Comparison of ENCODE assay signal across 15 cellular contexts in genomic region chr16:30888856-30889499, GRCh38. TPM values are rescaled to one million over a fixed set of nuclear protein-coding genes. Genes with fewer than 3 reads are reported as not detected.
A peak's percentile ranks its signal among the peaks of the same experiment; 100 is the strongest.
DNase-seq lines count a peak whose midpoint lies in the region; ATAC-seq and TF ChIP-seq lines count a peak whose summit lies in the region.
"Had no signal": no experiment of that assay in that cellular context is flagged by ENCODE, and none has a peak within 500 bp of the region (broad histone marks: within the 10 kb centered on the region; RNA-seq: fewer than 3 reads in every experiment).

No MANE protein-coding gene starts in this region.

- TF ChIP-seq POLR2A in lower leg skin (IDR thresholded peaks at IDR 0.05) = no peak

- peaks cover 10% of the 10 kb centered on the region for H3F3A ChIP-seq in neural progenitor cell (ENCODE audit: low read depth)

- no peak overlapping the region for H3K9ac ChIP-seq in neural progenitor cell
- H3K9ac ChIP-seq: GM23248 had no signal

- no peaks in the 10 kb centered on the region for H3K9me3 ChIP-seq in HEK293 (ENCODE audit: control insufficient read depth, insufficient read depth, low read depth, low read length)
- no peaks in the 10 kb centered on the region for H3K9me3 ChIP-seq in neural progenitor cell (ENCODE audit: low read depth)

- no peak overlapping the region for H3K4me3 ChIP-seq in HEK293 (ENCODE audit: low read depth, low read length)
- H3K4me3 ChIP-seq in neural progenitor cell = no peak overlapping the region
- H3K4me3 ChIP-seq in lower leg skin (ENCODE audit: low read depth, poor library complexity, severe bottlenecking) = no peak overlapping the region
- H3K4me3 ChIP-seq: GM23248 had no signal

- H3K79me2 ChIP-seq in neural progenitor cell (ENCODE audit: low read depth) = peaks cover 8% of the 10 kb centered on the region

- TF ChIP-seq CTCF in HEK293 (tag by site-specific recombination; IDR thresholded peaks at IDR 0.05) (no peak), neural progenitor cell (IDR thresholded peaks at IDR 0.05) (no peak), lower leg skin (IDR thresholded peaks at IDR 0.05) (no peak)

- no peaks in the 10 kb centered on the region; the same call in 1 of the 2 replicates for H3K4me1 ChIP-seq in HEK293 (ENCODE audit: control insufficient read depth, insufficient read depth, low read length)
- H3K4me1 ChIP-seq in neural progenitor cell = peaks cover 7% of the 10 kb centered on the region

- H3K36me3 ChIP-seq in HEK293 (ENCODE audit: control insufficient read depth in 2 of 2, insufficient read depth in 1 of 2, low read length in 2 of 2) (peaks cover 10 to 69% of the 10 kb centered on the region in 2 experiments; a peak in 2 of 3 replicates), neural progenitor cell (no peaks in the 10 kb centered on the region)

- 79 to 81% methylated on average over 8 of the region's 8 CpGs for WGBS in lower leg skin, 2 donors

- CTCF ChIA-PET in activated CD8-positive, alpha-beta memory T cell treated with anti-CD3 and anti-CD28 coated beads, Interleukin-2, amount 10 ng/mL, durations not matched to agents 7 days and 5 days (lab: Charles Lee) = interaction anchor here (1.4 to 1.5 kb wide), 2 partner anchors 44 to 195 kb away, joined by 3 to 6 read pairs; no protein-coding TSS in a partner anchor
- CTCF ChIA-PET in HEK293 (lab: Yijun Ruan, JAX) = interaction anchor here (0.5 to 1.9 kb wide), 5 partner anchors 11 to 103 kb away, joined by 3 to 8 read pairs (median 3); no protein-coding TSS in a partner anchor

- no peak for ATAC-seq in activated CD8-positive, alpha-beta memory T cell treated with anti-CD3 and anti-CD28 coated beads, Interleukin-2, amount 10 ng/mL, durations not matched to agents 7 days and 5 days

- no peaks in the 10 kb centered on the region for H3K9me3 Mint-ChIP-seq in activated CD8-positive, alpha-beta memory T cell treated with anti-CD3 and anti-CD28 coated beads, Interleukin-2, amount 10 ng/mL, durations not matched to agents 7 days and 5 days (ENCODE audit: low read depth)
- no peaks in the 10 kb centered on the region for H3K9me3 Mint-ChIP-seq in neural progenitor cell

- H2AFZ ChIP-seq in neural progenitor cell (replicated peaks) = no peak overlapping the region
- H2AFZ ChIP-seq: GM23248 had no signal

- intact Hi-C loops in lower leg skin (cut with DNase I; ENCODE audit: low total_unique reads) = no loop called here

- peaks cover 21% of the 10 kb centered on the region for H3K36me3 Mint-ChIP-seq in activated CD8-positive, alpha-beta memory T cell treated with anti-CD3 and anti-CD28 coated beads, Interleukin-2, amount 10 ng/mL, durations not matched to agents 7 days and 5 days
- peaks cover 19% of the 10 kb centered on the region for H3K36me3 Mint-ChIP-seq in neural progenitor cell

- H3K27ac Mint-ChIP-seq in activated CD8-positive, alpha-beta memory T cell treated with anti-CD3 and anti-CD28 coated beads, Interleukin-2, amount 10 ng/mL, durations not matched to agents 7 days and 5 days = peak overlapping the region; percentile 3
- H3K27ac Mint-ChIP-seq in neural progenitor cell = peak overlapping the region; percentile 17

- POLR2A ChIA-PET in HEK293 (lab: Yijun Ruan, JAX) = no interaction called here

- no peaks in the 10 kb centered on the region for H3K27me3 Mint-ChIP-seq in activated CD8-positive, alpha-beta memory T cell treated with anti-CD3 and anti-CD28 coated beads, Interleukin-2, amount 10 ng/mL, durations not matched to agents 7 days and 5 days
- H3K27me3 Mint-ChIP-seq in neural progenitor cell (ENCODE audit: insufficient read depth, low read depth) = peaks cover 3% of the 10 kb centered on the region

- no peak overlapping the region for H3K27ac ChIP-seq in HEK293 (ENCODE audit: extremely low read depth, low read depth, low read length)
- no peak overlapping the region for H3K27ac ChIP-seq in neural progenitor cell
- H3K27ac ChIP-seq: GM23248 had no signal

- no peaks in the 10 kb centered on the region for H3K27me3 ChIP-seq in neural progenitor cell

- no peak overlapping the region for H3K4me2 ChIP-seq in neural progenitor cell

- H3K4me3 Mint-ChIP-seq in activated CD8-positive, alpha-beta memory T cell treated with anti-CD3 and anti-CD28 coated beads, Interleukin-2, amount 10 ng/mL, durations not matched to agents 7 days and 5 days = no peak overlapping the region
- peak overlapping the region; percentile 41 for H3K4me3 Mint-ChIP-seq in neural progenitor cell

- H4K20me1 ChIP-seq in neural progenitor cell (ENCODE audit: low read depth) = peaks cover 2% of the 10 kb centered on the region

- DNase-seq in activated CD8-positive, alpha-beta memory T cell treated with anti-CD3 and anti-CD28 coated beads, Interleukin-2, amount 10 ng/mL, durations not matched to agents 7 days and 5 days = no peak
- DNase-seq in activated CD8-positive, alpha-beta memory T cell treated with anti-CD3 and anti-CD28 coated beads, Interleukin-2, amount 50 U/mL, for 48 hours = no peak
- DNase-seq in dermis microvascular lymphatic vessel endothelial cell (ENCODE audit: low read depth in 2 of 2) = peak; percentile 75 to 96
- DNase-seq in neural progenitor cell (ENCODE audit: low spot score) = no peak
- DNase-seq in COLO829 (ENCODE audit: low spot score) = no peak
- DNase-seq in lower leg skin (ENCODE audit: low spot score in 2 of 2) = no peak
- DNase-seq in kidney glomerular epithelial cell (lab: John Stamatoyannopoulos, UW) = no peak
- DNase-seq: AML-193; GM23248; NCI-H1048; NCI-H2107; NCI-H345; NCI-H69; NK-92 treated with Interleukin-12 subunit alpha and Interleukin-12 subunit beta, amount 100 ng/mL, for 24 hours had no signal

- H3K4me1 Mint-ChIP-seq in activated CD8-positive, alpha-beta memory T cell treated with anti-CD3 and anti-CD28 coated beads, Interleukin-2, amount 10 ng/mL, durations not matched to agents 7 days and 5 days = peaks cover 25% of the 10 kb centered on the region
- H3K4me1 Mint-ChIP-seq in neural progenitor cell = peaks cover 9% of the 10 kb centered on the region

TF ChIP-seq in HEK293, 187 proteins besides CTCF, POLR2A, EP300 and RAD21:
- TF ChIP-seq KLF17 (tag by site-specific recombination; IDR thresholded peaks at IDR 0.05) (peak; percentile 55; the same call in 1 of the 2 replicates), ZNF600 (tag by site-specific recombination; IDR thresholded peaks at IDR 0.05) (0 out of 2 replicates have a peak, but pooled peaks have one; percentile 22), ZNF664 (tag by site-specific recombination; IDR thresholded peaks at IDR 0.05) (peak; percentile 78), REPIN1 (tag by site-specific recombination; IDR thresholded peaks at IDR 0.05; ENCODE audit: low read depth) (no peak)

RNA-seq across cellular contexts. Expression of gene BCL7C, which starts 4.9 kb away (rescaled TPM):
- total RNA-seq in activated CD8-positive, alpha-beta memory T cell treated with anti-CD3 and anti-CD28 coated beads, Interleukin-2, amount 10 ng/mL, durations not matched to agents 7 days and 5 days = 10 to 100 TPM; 25.6 to 26.8 TPM
- total RNA-seq in dermis microvascular lymphatic vessel endothelial cell (49.9 and 60.8 TPM in 2 replicates), neural progenitor cell (ENCODE audit: low replicate concordance) (18.3 and 32.1 TPM in 2 replicates), lower leg skin (10 to 100 TPM; 43.1 to 79.1 (median 63.0) TPM)

RNA-seq across cellular contexts. Expression of gene CTF1, which starts 7.4 kb away (rescaled TPM):
- total RNA-seq in activated CD8-positive, alpha-beta memory T cell treated with anti-CD3 and anti-CD28 coated beads, Interleukin-2, amount 10 ng/mL, durations not matched to agents 7 days and 5 days = under 1 TPM; 0.35 to 0.47 TPM
- total RNA-seq in dermis microvascular lymphatic vessel endothelial cell (0.13 TPM in 2 replicates), neural progenitor cell (ENCODE audit: low replicate concordance) (0.39 and 1.5 TPM in 2 replicates), lower leg skin (1 to 10 TPM in 2 of 4 donors, under 1 TPM in 1, not detected in 1; 0.80 to 3.0 (median 2.5) TPM)

RNA-seq across cellular contexts. Expression of gene FBXL19, which starts 34.4 kb away (rescaled TPM):
- total RNA-seq in activated CD8-positive, alpha-beta memory T cell treated with anti-CD3 and anti-CD28 coated beads, Interleukin-2, amount 10 ng/mL, durations not matched to agents 7 days and 5 days = 10 to 100 TPM; 26.1 to 29.2 TPM
- total RNA-seq in dermis microvascular lymphatic vessel endothelial cell = 16.6 and 18.2 TPM in 2 replicates
- total RNA-seq in neural progenitor cell (ENCODE audit: low replicate concordance) = 9.2 and 76.7 TPM in 2 replicates
- total RNA-seq in lower leg skin = 10 to 100 TPM; 17.7 to 25.1 (median 22.1) TPM

RNA-seq across cellular contexts. Expression of gene ORAI3, which starts 59.9 kb away (rescaled TPM):
- 10 to 100 TPM; 19.5 to 20.5 TPM for total RNA-seq in activated CD8-positive, alpha-beta memory T cell treated with anti-CD3 and anti-CD28 coated beads, Interleukin-2, amount 10 ng/mL, durations not matched to agents 7 days and 5 days
- total RNA-seq in dermis microvascular lymphatic vessel endothelial cell (23.7 and 33.6 TPM in 2 replicates), neural progenitor cell (ENCODE audit: low replicate concordance) (10.2 and 20.1 TPM in 2 replicates), lower leg skin (10 to 100 TPM; 22.9 to 37.7 (median 34.6) TPM)

Comparison
In these comparisons a context has a peak if more than half of its experiments do, and no peak if none do; other contexts are left out.
1. DNase-seq: peak in dermis microvascular lymphatic vessel endothelial cell (2 of 2); none in activated CD8-positive, alpha-beta memory T cell treated with anti-CD3 and anti-CD28 coated beads, Interleukin-2, amount 10 ng/mL, durations not matched to agents 7 days and 5 days (single experiment), activated CD8-positive, alpha-beta memory T cell treated with anti-CD3 and anti-CD28 coated beads, Interleukin-2, amount 50 U/mL, for 48 hours (single experiment), neural progenitor cell (single experiment), COLO829 (single experiment), lower leg skin (0 of 2) and kidney glomerular epithelial cell (single experiment).